In genomic region chr11:14228356-14228755, GRCh38 we compare ENCODE assay signal across 7 cellular contexts.
"Had no signal": no experiment of that assay in that cellular context is flagged by ENCODE, and none has a peak within 500 bp of the region (broad histone marks: within the 10 kb centered on the region; RNA-seq: fewer than 3 reads in every experiment).

No MANE protein-coding gene starts in this region.

- H3K4me3 ChIP-seq: GM23248, K562 had no signal

- DNase-seq: GM23248, H9, HCEC 1CT, IMR-90, KG1 had no signal

- H3K9ac ChIP-seq: GM23248 had no signal

- FAIRE-seq: HTR-8/SVneo, K562 had no signal

- H3K27ac ChIP-seq: GM23248 had no signal

- H2AFZ ChIP-seq: GM23248 had no signal

- ATAC-seq: K562 had no signal
